Comparison of ENCODE assay signal across 1 cellular context in genomic region chr18:77366725-77367641, GRCh38.
TF ChIP-seq lines count a peak whose summit lies in the region.

No MANE protein-coding gene starts in this region.

TF ChIP-seq in HepG2, 621 proteins besides CTCF, POLR2A, EP300 and RAD21 (continued from another document and continues in another):
- no peak for TF ChIP-seq MLXIP (CRISPR knock-in tag; IDR thresholded peaks at IDR 0.05; ENCODE audit: borderline replicate concordance)
- no peak for TF ChIP-seq U2AF1 (optimal IDR thresholded peaks at IDR 0.05; ENCODE audit: low read depth, low read length)
- 0 out of 2 replicates have a peak, but pooled peaks have one; percentile 41 for TF ChIP-seq TGIF2 (CRISPR knock-in tag; IDR thresholded peaks at IDR 0.05)
- no peak for TF ChIP-seq ZNF550 (CRISPR knock-in tag; IDR thresholded peaks at IDR 0.05; ENCODE audit: borderline replicate concordance)
- no peak for TF ChIP-seq ZSCAN20 (CRISPR knock-in tag; IDR thresholded peaks at IDR 0.05; ENCODE audit: borderline replicate concordance)
- TF ChIP-seq MTA1 (CRISPR knock-in tag; IDR thresholded peaks at IDR 0.05; ENCODE audit: borderline replicate concordance) = no peak
- 0 out of 2 replicates have a peak, but pooled peaks have one; percentile 13 for TF ChIP-seq NFYB (CRISPR knock-in tag; IDR thresholded peaks at IDR 0.05)
- no peak for TF ChIP-seq ZFP37 (CRISPR knock-in tag; IDR thresholded peaks at IDR 0.05; ENCODE audit: borderline replicate concordance)
- no peak for TF ChIP-seq FOSL1 (CRISPR knock-in tag; IDR thresholded peaks at IDR 0.05; ENCODE audit: borderline replicate concordance)
- no peak for TF ChIP-seq ARHGAP35 (CRISPR knock-in tag; IDR thresholded peaks at IDR 0.05; ENCODE audit: borderline replicate concordance)
- no peak for TF ChIP-seq NBN (conservative IDR thresholded peaks at IDR 0.05)
- no peak for TF ChIP-seq ZNF24 (IDR thresholded peaks at IDR 0.05)
- no peak for TF ChIP-seq ZBTB2 (CRISPR knock-in tag; IDR thresholded peaks at IDR 0.05; ENCODE audit: low read depth)
- 0 out of 2 replicates have a peak, but pooled peaks have one; percentile 37 for TF ChIP-seq KDM1A (CRISPR knock-in tag; IDR thresholded peaks at IDR 0.05)
- no peak for TF ChIP-seq ZUFSP (CRISPR knock-in tag; IDR thresholded peaks at IDR 0.05; ENCODE audit: borderline replicate concordance)
- TF ChIP-seq ZNF572 (CRISPR knock-in tag; IDR thresholded peaks at IDR 0.05) = no peak
- TF ChIP-seq ZNF761 (CRISPR knock-in tag; conservative IDR thresholded peaks at IDR 0.05) = no peak
- TF ChIP-seq SPEN (CRISPR knock-in tag; IDR thresholded peaks at IDR 0.05; ENCODE audit: low read depth) = no peak
- no peak for TF ChIP-seq KLF12 (CRISPR knock-in tag; IDR thresholded peaks at IDR 0.05; ENCODE audit: borderline replicate concordance)
- 0 out of 2 replicates have a peak, but pooled peaks have one; percentile 38 for TF ChIP-seq SNAPC5 (CRISPR knock-in tag; IDR thresholded peaks at IDR 0.05; ENCODE audit: borderline replicate concordance)
- no peak for TF ChIP-seq ZNF766 (CRISPR knock-in tag; IDR thresholded peaks at IDR 0.05; ENCODE audit: borderline replicate concordance)
- no peak for TF ChIP-seq ZNF280D (CRISPR knock-in tag; IDR thresholded peaks at IDR 0.05)
- TF ChIP-seq SSRP1 (CRISPR knock-in tag; IDR thresholded peaks at IDR 0.05) = no peak
- TF ChIP-seq RCOR2 (CRISPR knock-in tag; IDR thresholded peaks at IDR 0.05) = no peak
- peak; percentile 59; the same call in 1 of the 2 replicates for TF ChIP-seq SOX13 (IDR thresholded peaks at IDR 0.05)
- peak in 1 of 2 experiments; percentile 83; a peak in 2 of 4 replicates for TF ChIP-seq SOX13 (CRISPR knock-in tag; conservative IDR thresholded peaks at IDR 0.05 in 1 of 2, IDR thresholded peaks at IDR 0.05 in 1 of 2)
- no peak for TF ChIP-seq ZNF781 (CRISPR knock-in tag; IDR thresholded peaks at IDR 0.05; ENCODE audit: borderline replicate concordance, not compliant biosample characterization)
- TF ChIP-seq, protein P1, sequence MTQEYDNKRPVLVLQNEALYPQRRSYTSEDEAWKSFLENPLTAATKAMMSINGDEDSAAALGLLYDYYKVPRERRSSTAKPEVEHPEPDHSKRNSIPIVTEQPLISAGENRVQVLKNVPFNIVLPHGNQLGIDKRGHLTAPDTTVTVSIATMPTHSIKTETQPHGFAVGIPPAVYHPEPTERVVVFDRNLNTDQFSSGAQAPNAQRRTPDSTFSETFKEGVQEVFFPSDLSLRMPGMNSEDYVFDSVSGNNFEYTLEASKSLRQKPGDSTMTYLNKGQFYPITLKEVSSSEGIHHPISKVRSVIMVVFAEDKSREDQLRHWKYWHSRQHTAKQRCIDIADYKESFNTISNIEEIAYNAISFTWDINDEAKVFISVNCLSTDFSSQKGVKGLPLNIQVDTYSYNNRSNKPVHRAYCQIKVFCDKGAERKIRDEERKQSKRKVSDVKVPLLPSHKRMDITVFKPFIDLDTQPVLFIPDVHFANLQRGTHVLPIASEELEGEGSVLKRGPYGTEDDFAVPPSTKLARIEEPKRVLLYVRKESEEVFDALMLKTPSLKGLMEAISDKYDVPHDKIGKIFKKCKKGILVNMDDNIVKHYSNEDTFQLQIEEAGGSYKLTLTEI (CRISPR knock-in tag; conservative IDR thresholded peaks at IDR 0.05) = no peak
- TF ChIP-seq PAF1 (CRISPR knock-in tag; IDR thresholded peaks at IDR 0.05) = no peak
- TF ChIP-seq ZNF589 (CRISPR knock-in tag; conservative IDR thresholded peaks at IDR 0.05) = peak; percentile 57; the same call in 1 of the 2 replicates
- no peak for TF ChIP-seq ZNF33A (CRISPR knock-in tag; IDR thresholded peaks at IDR 0.05; ENCODE audit: borderline replicate concordance)
- TF ChIP-seq ZC3H13 (CRISPR knock-in tag; IDR thresholded peaks at IDR 0.05) = no peak
- TF ChIP-seq RNF2 (conservative IDR thresholded peaks at IDR 0.05; ENCODE audit: low read depth) = 0 out of 2 replicates have a peak, but pooled peaks have one; percentile 23
- TF ChIP-seq SIX4 (CRISPR knock-in tag; IDR thresholded peaks at IDR 0.05) = 0 out of 2 replicates have a peak, but pooled peaks have one; percentile 20
- no peak for TF ChIP-seq ZBTB7A (CRISPR knock-in tag; IDR thresholded peaks at IDR 0.05)
- peak; percentile 20; the same call in 1 of the 2 replicates for TF ChIP-seq ZNF772 (CRISPR knock-in tag; IDR thresholded peaks at IDR 0.05)
- no peak for TF ChIP-seq FOXO4 (CRISPR knock-in tag; conservative IDR thresholded peaks at IDR 0.05)
- peak; percentile 79 for TF ChIP-seq SAP130 (CRISPR knock-in tag; IDR thresholded peaks at IDR 0.05; ENCODE audit: low read depth)
- TF ChIP-seq PREB (CRISPR knock-in tag; IDR thresholded peaks at IDR 0.05) = no peak
- TF ChIP-seq ZNF740 (CRISPR knock-in tag; IDR thresholded peaks at IDR 0.05) = no peak
- 0 out of 2 replicates have a peak, but pooled peaks have one; percentile 30 for TF ChIP-seq ZNF598 (CRISPR knock-in tag; IDR thresholded peaks at IDR 0.05; ENCODE audit: borderline replicate concordance)
- TF ChIP-seq HDAC1 (CRISPR knock-in tag; IDR thresholded peaks at IDR 0.05) = no peak
- TF ChIP-seq MEF2D (CRISPR knock-in tag; IDR thresholded peaks at IDR 0.05) = no peak; the same call in 1 of the 2 replicates
- no peak for TF ChIP-seq ZNF274 (CRISPR knock-in tag; IDR thresholded peaks at IDR 0.05)
- TF ChIP-seq RBM39 (IDR thresholded peaks at IDR 0.05; ENCODE audit: low read depth, low read length, poor library complexity, severe bottlenecking) = no peak
- peak; percentile 57 for TF ChIP-seq UBTF (CRISPR knock-in tag; IDR thresholded peaks at IDR 0.05)
- no peak for TF ChIP-seq FOXP1 (IDR thresholded peaks at IDR 0.05)
- TF ChIP-seq FOXP1 (CRISPR knock-in tag; IDR thresholded peaks at IDR 0.05) = peak; percentile 59; the same call in 1 of the 2 replicates
- TF ChIP-seq NFKBIZ (CRISPR knock-in tag; IDR thresholded peaks at IDR 0.05) = peak; percentile 24; the same call in 1 of the 2 replicates
- no peak for TF ChIP-seq ZNF329 (CRISPR knock-in tag; IDR thresholded peaks at IDR 0.05; ENCODE audit: low read depth)
- TF ChIP-seq GATA4 (IDR thresholded peaks at IDR 0.05; ENCODE audit: borderline replicate concordance, low read depth) = no peak
- no peak for TF ChIP-seq MBNL3 (CRISPR knock-in tag; conservative IDR thresholded peaks at IDR 0.05)
- 0 out of 2 replicates have a peak, but pooled peaks have one; percentile 49 for TF ChIP-seq KDM2A (CRISPR knock-in tag; IDR thresholded peaks at IDR 0.05; ENCODE audit: borderline replicate concordance, low read depth)
